In the genomic region with DNA sequence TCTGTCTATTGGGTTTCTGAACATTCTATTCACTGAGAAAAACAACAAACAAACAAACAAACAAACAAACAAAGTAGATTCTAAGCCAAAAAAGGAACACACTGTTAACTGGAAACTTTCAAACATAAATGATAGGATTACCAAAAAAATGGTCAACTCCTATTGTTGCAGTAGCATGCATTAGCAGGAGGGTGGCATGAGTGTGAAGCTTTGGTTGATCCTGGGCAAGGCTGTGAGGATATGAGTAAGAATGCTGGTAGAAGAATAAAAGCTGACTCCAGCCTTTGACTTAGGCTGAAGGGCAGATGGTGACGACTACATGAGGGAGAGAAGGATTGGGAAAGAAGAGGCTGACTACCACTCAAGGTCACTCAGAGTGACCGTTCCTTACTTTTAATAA, we compare ENCODE assay signal across 13 cellular contexts.
DNase-seq lines count a peak whose midpoint lies in the region; TF ChIP-seq lines count a peak whose summit lies in the region.
"Had no signal": no experiment of that assay in that cellular context is flagged by ENCODE, and none has a peak within 500 bp of the region (broad histone marks: within the 10 kb centered on the region; RNA-seq: fewer than 3 reads in every experiment).

No MANE protein-coding gene starts in this region.

- no peak overlapping the region for H2BK20ac ChIP-seq in H9 (ENCODE audit: low read depth, low read length, poor library complexity, severe bottlenecking)

- no peaks in the 10 kb centered on the region for H3K79me1 ChIP-seq in H9 (ENCODE audit: insufficient read depth, low read depth, low read length, poor library complexity, severe bottlenecking)

- peak; percentile 60 for TF ChIP-seq CTCF in H9 (conservative IDR thresholded peaks at IDR 0.05)
- peak; percentile 20 to 57 for TF ChIP-seq CTCF in mammary epithelial cell (conservative IDR thresholded peaks at IDR 0.05 in 1 of 2, IDR thresholded peaks at IDR 0.05 in 1 of 2; ENCODE audit: extremely low read depth in 1 of 2, insufficient read depth in 1 of 2, low read depth in 1 of 2, low read length in 2 of 2)

- no peak overlapping the region for H2BK120ac ChIP-seq in H9 (ENCODE audit: low read depth, low read length, poor library complexity, severe bottlenecking)

- no peak overlapping the region for H4K8ac ChIP-seq in H9 (replicated peaks; ENCODE audit: insufficient read length, low read depth, low read length)

- in situ Hi-C loops in mammary epithelial cell (cut with MboI; ENCODE audit: low sequenced_read_pairs in 2 of 2) = no loop called here

- H2BK5ac ChIP-seq in H9 (ENCODE audit: insufficient read length, low read length) = no peak overlapping the region

- peak overlapping the region in 1 of 3 experiments; percentile 50; a peak in 2 of 7 replicates for H3K27ac Mint-ChIP-seq in H9
- H3K27ac Mint-ChIP-seq: activated CD4-positive, alpha-beta T cell treated with anti-CD3 and anti-CD28 coated beads for 36 hours had no signal

- H3K4me1 ChIP-seq in H9 (ENCODE audit: insufficient read depth, low read length) (peaks cover 8% of the 10 kb centered on the region; the same call in 1 of the 2 replicates), mammary epithelial cell (ENCODE audit: insufficient read depth, low read length) (no peaks in the 10 kb centered on the region)
- H3K4me1 ChIP-seq: suprapubic skin had no signal

- H3K9me3 Mint-ChIP-seq in H9 = no peaks in the 10 kb centered on the region; a peak in 2 of 5 replicates

- H3K4me3 ChIP-seq in mammary epithelial cell (replicated peaks in 1 of 3; ENCODE audit: insufficient read depth in 1 of 3, low read depth in 2 of 3, low read length in 3 of 3) = no peak overlapping the region
- H3K4me3 ChIP-seq: suprapubic skin had no signal

- H3K4me2 ChIP-seq in H9 (ENCODE audit: insufficient read depth, insufficient read length, low read length) (no peak overlapping the region), mammary epithelial cell (ENCODE audit: insufficient read depth, low read depth, low read length) (no peak overlapping the region)

- no peak overlapping the region for H4K5ac ChIP-seq in H9 (ENCODE audit: insufficient read length, low read depth, low read length)

- no peak overlapping the region for H3K18ac ChIP-seq in H9 (ENCODE audit: insufficient read length, low read depth, low read length)

- peaks cover 34 to 39% of the 10 kb centered on the region in 2 experiments for H3K4me1 Mint-ChIP-seq in H9
- H3K4me1 Mint-ChIP-seq: activated CD4-positive, alpha-beta T cell treated with anti-CD3 and anti-CD28 coated beads for 36 hours had no signal

- no peaks in the 10 kb centered on the region; the same call in 1 of the 2 replicates for H3K27me3 Mint-ChIP-seq in H9 (ENCODE audit: low read depth)
- H3K27me3 Mint-ChIP-seq: activated CD4-positive, alpha-beta T cell treated with anti-CD3 and anti-CD28 coated beads for 36 hours had no signal

- H3K9me3 ChIP-seq in H9 (ENCODE audit: control insufficient read depth, low read depth, low read length) (no peaks in the 10 kb centered on the region), mammary epithelial cell (replicated peaks; ENCODE audit: insufficient read depth, low read length) (no peaks in the 10 kb centered on the region)

- H3K79me2 ChIP-seq in H9 (ENCODE audit: insufficient read depth, low read length) (no peaks in the 10 kb centered on the region), mammary epithelial cell (ENCODE audit: insufficient read depth, low read length) (no peaks in the 10 kb centered on the region)

- no peak overlapping the region for H3T11ph ChIP-seq in H9 (ENCODE audit: low read length)

- no peak overlapping the region for H2BK12ac ChIP-seq in H9 (ENCODE audit: insufficient read length, low read depth, low read length)

- intact Hi-C loops in mammary epithelial cell (cut with micrococcal nuclease) = loop anchor here (1.0 to 2.0 kb wide), 3 partner anchors 208 to 383 kb away; no protein-coding TSS in a partner anchor

- no peaks in the 10 kb centered on the region for H3K36me3 ChIP-seq in mammary epithelial cell (ENCODE audit: insufficient read depth, low read length)
- H3K36me3 ChIP-seq: suprapubic skin had no signal

- CTCF ChIA-PET in mammary epithelial cell (lab: Charles Lee; ENCODE audit: low non-redundant PET) = no interaction called here

- H4K20me1 ChIP-seq in H9 (ENCODE audit: control insufficient read depth, insufficient read depth, insufficient read length) (no peaks in the 10 kb centered on the region), mammary epithelial cell (ENCODE audit: insufficient read depth, low read length) (no peaks in the 10 kb centered on the region)

- H3K27me3 ChIP-seq in H9 (ENCODE audit: insufficient read depth, low read length) (no peaks in the 10 kb centered on the region), mammary epithelial cell (ENCODE audit: insufficient read depth, low read length) (no peaks in the 10 kb centered on the region)
- H3K27me3 ChIP-seq: suprapubic skin had no signal

- no peaks in the 10 kb centered on the region for H3K23me2 ChIP-seq in H9 (ENCODE audit: insufficient read length, low read depth, low read length, poor library complexity, severe bottlenecking)

- no peak overlapping the region for H2AK5ac ChIP-seq in H9 (ENCODE audit: insufficient read length, low read length)

- H3K4ac ChIP-seq in H9 (ENCODE audit: low read depth, low read length) = no peak overlapping the region

- dilution Hi-C loops in mammary epithelial cell (cut with HindIII; ENCODE audit: low sequenced_read_pairs) = no loop called here

- H3K14ac ChIP-seq in H9 (ENCODE audit: insufficient read depth, low read length) = no peak overlapping the region

- DNase-seq in H9 (no peak), NCI-H2227 (lab: John Stamatoyannopoulos, UW; ENCODE audit: unreplicated experiment) (peak; percentile 18), mammary epithelial cell (peak; percentile 1), pons (ENCODE audit: low spot score) (peak; percentile 43), cerebellum (ENCODE audit: low spot score) (no peak), DMS79 treated with DMSO at 0.1 percent for 48 hours (lab: John Stamatoyannopoulos, UW) (no peak)
- DNase-seq in activated CD4-positive, CD25-positive, alpha-beta regulatory T cell (lab: John Stamatoyannopoulos, UW) = no peak
- DNase-seq: activated CD4-positive, alpha-beta T cell treated with anti-CD3 and anti-CD28 coated beads for 36 hours; activated naive CD4-positive, alpha-beta T cell treated with anti-CD3 and anti-CD28 coated beads, Interleukin-2, amount 50 U/mL, for 16 hours; effector memory CD4-positive, alpha-beta T cell; GF-D8; stimulated activated CD4-positive, alpha-beta T cell treated with anti-CD3 and anti-CD28 coated beads, Interleukin-4, amount 100 ng/mL, for 24 hours had no signal

- H3K9ac ChIP-seq in H9 (ENCODE audit: extremely low read depth, insufficient read length, low read length) (no peak overlapping the region), mammary epithelial cell (ENCODE audit: insufficient read depth, low read length) (no peak overlapping the region)

- no peaks in the 10 kb centered on the region; a peak in 1 of 7 replicates for H3K36me3 Mint-ChIP-seq in H9 (ENCODE audit: insufficient read depth in 1 of 3, low read depth in 3 of 3)

- no peak overlapping the region for H2BK15ac ChIP-seq in H9 (ENCODE audit: low read depth, low read length)

- H3K56ac ChIP-seq in H9 (ENCODE audit: insufficient read length, low read depth, low read length) = no peak overlapping the region

- BruUV-seq in mammary epithelial cell (replicated peaks; lab: Mats Ljungman, UMichigan) = no TSS peak

- WGBS in H9 (ENCODE audit: extremely low coverage, insufficient read length, low lambda C conversion rate) = no CpG with 5 or more reads among the region's 2 CpGs
- 86% methylated on average over 2 of the region's 2 CpGs for WGBS in mammary epithelial cell (ENCODE audit: low coverage, missing lambda C conversion rate)

- no peak overlapping the region for H3K27ac ChIP-seq in H9 (ENCODE audit: insufficient read length, low read depth, low read length)
- no peak overlapping the region for H3K27ac ChIP-seq in mammary epithelial cell (ENCODE audit: insufficient read depth, low read depth, low read length)
- H3K27ac ChIP-seq: suprapubic skin had no signal

- no peak overlapping the region for H3K23ac ChIP-seq in H9 (ENCODE audit: insufficient read length, low read depth, low read length)

- H2AFZ ChIP-seq in H9 (ENCODE audit: low read length) = no peak overlapping the region
- no peak overlapping the region for H2AFZ ChIP-seq in mammary epithelial cell (ENCODE audit: low read depth, low read length)

- H3K4me3 Mint-ChIP-seq in H9 = no peak overlapping the region
- H3K4me3 Mint-ChIP-seq: activated CD4-positive, alpha-beta T cell treated with anti-CD3 and anti-CD28 coated beads for 36 hours had no signal

- H4K91ac ChIP-seq in H9 (ENCODE audit: insufficient read length, low read depth, low read length) = no peak overlapping the region

Comparison
In these comparisons a context has a peak if more than half of its experiments do, and no peak if none do; other contexts are left out.
1. DNase-seq: peak in NCI-H2227 (single experiment), mammary epithelial cell (single experiment) and pons (single experiment); none in H9 (single experiment), cerebellum (single experiment), activated CD4-positive, CD25-positive, alpha-beta regulatory T cell (0 of 4) and DMS79 treated with DMSO at 0.1 percent for 48 hours (single experiment).